ENCODE assay signal across 32 cellular contexts in the genomic region with DNA sequence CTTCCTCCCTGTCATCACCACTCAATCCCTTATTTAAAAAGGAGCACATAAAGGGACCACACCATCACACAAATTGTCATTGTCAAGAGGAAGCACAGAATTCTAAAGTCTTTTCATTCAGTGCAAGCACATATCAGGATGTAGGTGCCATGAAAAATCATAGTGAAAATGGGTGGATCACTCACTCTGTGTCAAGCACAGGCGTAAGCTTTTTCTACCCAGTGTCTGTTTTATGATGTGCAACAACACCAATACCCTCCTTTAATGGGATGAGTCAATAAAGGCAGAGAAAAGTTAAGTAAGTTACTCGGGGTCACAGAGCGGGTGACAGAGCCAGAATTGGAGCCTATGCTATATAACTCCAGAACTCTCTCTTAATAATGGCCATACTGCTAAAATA.
"Had no signal": no experiment of that assay in that cellular context is flagged by ENCODE, and none has a peak within 500 bp of the region (broad histone marks: within the 10 kb centered on the region; RNA-seq: fewer than 3 reads in every experiment).

No MANE protein-coding gene starts in this region.

- H3K27ac ChIP-seq: adrenal gland, body of pancreas, brain microvascular endothelial cell, breast epithelium, VCaP had no signal

- DNase-seq: activated B cell treated with CpG ODN at 0.5 μM for 24 hours; activated CD4-positive, alpha-beta memory T cell treated with anti-CD3 and anti-CD28 coated beads for 36 hours; activated CD4-positive, alpha-beta T cell treated with anti-CD3 and anti-CD28 coated beads for 4 hours; activated CD4-positive, alpha-beta T cell treated with anti-CD3 and anti-CD28 coated beads, Interleukin-2, amount 10 ng/mL, durations not matched to agents 24 days and 14 days; activated CD4-positive, alpha-beta T cell treated with anti-CD3 and anti-CD28 coated beads, Interleukin-2, amount 50 U/mL, for 1 hour; activated CD4-positive, alpha-beta T cell treated with anti-CD3 and anti-CD28 coated beads, Interleukin-2, amount 50 U/mL, for 4 hours; activated CD4-positive, CD25-positive, alpha-beta regulatory T cell treated with anti-CD3 and anti-CD28 coated beads, Interleukin-2, amount 50 U/mL, for 72 hours; activated CD8-positive, alpha-beta memory T cell treated with anti-CD3 and anti-CD28 coated beads, Interleukin-2, amount 50 U/mL, for 4 hours; activated CD8-positive, alpha-beta T cell treated with anti-CD3 and anti-CD28 coated beads for 36 hours; activated effector memory CD4-positive, alpha-beta T cell treated with anti-CD3 and anti-CD28 coated beads, Interleukin-2, amount 50 U/mL, for 16 hours; activated gamma-delta T cell treated with Interleukin-2 at 50 U/mL for 16 hours; activated naive CD4-positive, alpha-beta T cell; activated naive CD4-positive, alpha-beta T cell treated with anti-CD3 and anti-CD28 coated beads for 36 hours; activated naive CD4-positive, alpha-beta T cell treated with anti-CD3 and anti-CD28 coated beads, Interleukin-2, amount 50 U/mL, for 16 hours; activated naive CD8-positive, alpha-beta T cell treated with anti-CD3 and anti-CD28 coated beads for 36 hours; activated T-cell treated with anti-CD3 and anti-CD28 coated beads for 4 hours; activated T-cell treated with anti-CD3 and anti-CD28 coated beads, Interleukin-2, amount 50 U/mL, for 1 hour; activated T-cell treated with anti-CD3 and anti-CD28 coated beads, Interleukin-2, amount 50 U/mL, for 4 hours; activated T-cell treated with anti-CD3 and anti-CD28 coated beads, Interleukin-2, amount 50 U/mL, for 72 hours; adrenal gland; amniotic stem cell; aorta; body of pancreas; brain microvascular endothelial cell; central memory CD4-positive, alpha-beta T cell; T-helper 1 cell; T-helper 2 cell; T-helper 9 cell had no signal

- H3K4me3 ChIP-seq: adrenal gland, body of pancreas, breast epithelium had no signal

- ATAC-seq: activated CD8-positive, alpha-beta T cell treated with anti-CD3 and anti-CD28 coated beads for 36 hours; activated naive CD4-positive, alpha-beta T cell treated with anti-CD3 and anti-CD28 coated beads, Interleukin-2, amount 50 U/mL, for 72 hours; activated T-cell treated with anti-CD3 and anti-CD28 coated beads, Interleukin-2, amount 50 U/mL, for 4 hours; activated T-cell treated with anti-CD3 and anti-CD28 coated beads, Interleukin-2, amount 50 U/mL, for 72 hours; activated T-helper 17 cell treated with anti-CD3 and anti-CD28 coated beads, Interleukin-2, amount 50 U/mL, for 72 hours; body of pancreas had no signal

- H3K36me3 ChIP-seq: adrenal gland, brain microvascular endothelial cell, breast epithelium had no signal

- H3K9me3 ChIP-seq: adrenal gland, body of pancreas, breast epithelium had no signal

- H3K27me3 ChIP-seq: adrenal gland, body of pancreas, brain microvascular endothelial cell, breast epithelium had no signal
